Comparison of ENCODE assay signal across 30 cellular contexts in the genomic region with DNA sequence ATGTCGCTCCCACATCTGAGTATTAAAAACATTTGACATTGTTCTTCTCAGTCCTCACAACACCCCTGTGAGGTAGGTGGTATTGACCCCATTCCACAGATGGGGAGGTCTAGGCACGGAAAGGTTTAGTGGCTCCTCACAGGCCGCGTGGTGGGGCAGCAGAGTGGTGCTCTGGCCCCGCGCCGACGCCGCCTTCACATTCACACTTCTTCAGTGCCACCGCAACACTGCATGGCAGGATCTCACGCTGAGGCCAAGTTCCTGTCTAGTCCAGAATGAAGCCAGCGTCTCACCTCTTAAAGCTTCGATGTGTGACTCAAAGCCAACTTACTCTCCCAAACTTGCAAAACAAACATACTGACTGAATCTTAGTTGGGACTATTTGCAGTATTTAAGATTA. TPM values are rescaled to one million over a fixed set of nuclear protein-coding genes. Genes with fewer than 3 reads are reported as not detected.
DNase-seq lines count a peak whose midpoint lies in the region; ATAC-seq, FAIRE-seq and TF ChIP-seq lines count a peak whose summit lies in the region.
"Had no signal": no experiment of that assay in that cellular context is flagged by ENCODE, and none has a peak within 500 bp of the region (broad histone marks: within the 10 kb centered on the region; RNA-seq: fewer than 3 reads in every experiment).

No MANE protein-coding gene starts in this region.

- no peak overlapping the region for H3K18ac ChIP-seq in IMR-90 (ENCODE audit: low read depth, low read length)

- no peak overlapping the region for H2BK120ac ChIP-seq in IMR-90 (ENCODE audit: low read depth, low read length)

- CTCF ChIA-PET in IMR-90 (lab: Yijun Ruan, JAX), result interaction anchor here (0.7 kb wide), 1 partner anchor 15 kb away, joined by 3 read pairs; no protein-coding TSS in a partner anchor
- CTCF ChIA-PET in K562 (lab: Yijun Ruan, JAX; ENCODE audit: low intra/inter-chr PET ratio), result no interaction called here
- CTCF ChIA-PET in HEK293T (lab: Yijun Ruan, JAX), result no interaction called here

- no peak overlapping the region for H2AK5ac ChIP-seq in IMR-90 (ENCODE audit: low read depth, low read length)

- no peak overlapping the region for H3K4ac ChIP-seq in IMR-90 (ENCODE audit: low read depth, low read length)

- no peak overlapping the region for H3K14ac ChIP-seq in IMR-90 (replicated peaks; ENCODE audit: low read depth, low read length)

- TF ChIP-seq RAD21 in IMR-90 (IDR thresholded peaks at IDR 0.05; ENCODE audit: low read length) (no peak), K562 (CRISPR knock-in tag; conservative IDR thresholded peaks at IDR 0.05 in 1 of 2, IDR thresholded peaks at IDR 0.05 in 1 of 2) (no peak)

- no peak overlapping the region for H3K56ac ChIP-seq in IMR-90 (ENCODE audit: extremely low read depth, insufficient read depth, low read length)

- no peaks in the 10 kb centered on the region for H3K4me1 ChIP-seq in IMR-90 (ENCODE audit: control insufficient read depth, insufficient read depth, low read length)
- H3K4me1 ChIP-seq in K562 (replicated peaks in 1 of 2; ENCODE audit: control insufficient read depth in 2 of 2, insufficient read depth in 2 of 2, low read length in 2 of 2), result no peaks in the 10 kb centered on the region; a peak in 1 of 5 replicates
- H3K4me1 ChIP-seq in right atrium auricular region, result peaks cover 0 to 41% of the 10 kb centered on the region in 2 donors
- H3K4me1 ChIP-seq: Peyer's patch had no signal

- no peak for DNase-seq in IMR-90
- no peak for DNase-seq in K562 (ENCODE audit: extremely low read depth in 1 of 4, low spot score in 3 of 4)
- DNase-seq in right atrium auricular region (ENCODE audit: low spot score), result no peak
- DNase-seq in stimulated activated CD4-positive, alpha-beta T cell treated with anti-CD3 and anti-CD28 coated beads, Interleukin-4, amount 100 ng/mL, for 24 hours, result no peak
- no peak for DNase-seq in NCI-H187 (lab: John Stamatoyannopoulos, UW)
- no peak for DNase-seq in HEK293T (ENCODE audit: extremely low spot score)
- DNase-seq: activated CD4-positive, alpha-beta T cell treated with anti-CD3 and anti-CD28 coated beads, Interleukin-2, amount 10 ng/mL, durations not matched to agents 24 days and 14 days; amniotic stem cell; brain microvascular endothelial cell; CD8-positive, alpha-beta memory T cell; DMS153; immature natural killer cell; NCI-H1436; NCI-H2081 treated with DMSO at 0.1 percent for 48 hours; NCI-H2227 treated with DMSO at 0.1 percent for 48 hours; NCI-H526 treated with DMSO at 0.1 percent for 48 hours; nephron progenitor cell; Peyer's patch; stimulated activated naive B cell treated with anti-CD40 and anti-IgM and Interleukin-4, amounts not matched to agents 10 μg/mL and 1 μg/mL and 100 μg/mL, for 72 hours; substantia nigra; SW 1271; trophoblast cell had no signal

- ATAC-seq in IMR-90 (ENCODE audit: low read depth), result no peak
- no peak for ATAC-seq in K562
- ATAC-seq: stimulated activated naive B cell treated with anti-CD40 and anti-IgM and Interleukin-4, amounts not matched to agents 10 μg/mL and 1 μg/mL and 100 μg/mL, for 72 hours had no signal

- WGBS in IMR-90 (ENCODE audit: extremely low coverage in 2 of 2, insufficient read length in 1 of 2), 2 experiments, result 100% methylated on average over 8 of the region's 13 CpGs; no CpG with 5 or more reads in 1 of the 2 experiments
- 96% methylated on average over 13 of the region's 13 CpGs for WGBS in K562 (ENCODE audit: insufficient coverage, low coverage, missing lambda C conversion rate)

- no peaks in the 10 kb centered on the region; the same call in 1 of the 2 replicates for H3K9me1 ChIP-seq in IMR-90 (ENCODE audit: insufficient read depth, low read length)
- no peaks in the 10 kb centered on the region for H3K9me1 ChIP-seq in K562 (ENCODE audit: control insufficient read depth, insufficient read depth, low read length)

- no peak overlapping the region for H3K27ac ChIP-seq in IMR-90 (ENCODE audit: insufficient read depth, low read length)
- H3K27ac ChIP-seq in K562 (ENCODE audit: extremely low read depth, low read depth, low read length), result no peak overlapping the region
- H3K27ac ChIP-seq in right atrium auricular region, result peak overlapping the region; percentile 70 to 80
- H3K27ac ChIP-seq: brain microvascular endothelial cell, HL-60, Peyer's patch had no signal

- H3K36me3 ChIP-seq in IMR-90 (ENCODE audit: control insufficient read depth, insufficient read depth, low read length) (peaks cover 37% of the 10 kb centered on the region), K562 (ENCODE audit: control insufficient read depth, insufficient read depth, low read length) (peaks cover 76% of the 10 kb centered on the region; the same call in 2 of the 3 replicates), right atrium auricular region (peaks cover 54% of the 10 kb centered on the region)

- H2BK20ac ChIP-seq in IMR-90 (ENCODE audit: low read depth, low read length), result no peak overlapping the region

- H2AK9ac ChIP-seq in IMR-90 (replicated peaks; ENCODE audit: low read depth, low read length, poor library complexity), result no peak overlapping the region

- no peak overlapping the region for H4K91ac ChIP-seq in IMR-90 (ENCODE audit: insufficient read depth, low read depth, low read length)

- in situ Hi-C loops in IMR-90 (cut with MboI; ENCODE audit: low sequenced_read_pairs), result no loop called here
- in situ Hi-C loops in K562 (cut with MboI), result no loop called here

- no peak overlapping the region for H3K4me2 ChIP-seq in IMR-90 (ENCODE audit: low read depth, low read length)
- no peak overlapping the region for H3K4me2 ChIP-seq in K562 (ENCODE audit: insufficient read depth, low read length)

- H2AFZ ChIP-seq in IMR-90 (replicated peaks; ENCODE audit: low read length, poor library complexity) (no peak overlapping the region), K562 (ENCODE audit: low read depth, low read length) (no peak overlapping the region)

- no peaks in the 10 kb centered on the region for H3K9me3 ChIP-seq in IMR-90 (ENCODE audit: control insufficient read depth, insufficient read depth, low read length)
- H3K9me3 ChIP-seq in K562 (replicated peaks; ENCODE audit: control insufficient read depth, insufficient read depth, low read depth, low read length), result no peaks in the 10 kb centered on the region
- no peaks in the 10 kb centered on the region for H3K9me3 ChIP-seq in right atrium auricular region
- H3K9me3 ChIP-seq: Peyer's patch had no signal

- no peak overlapping the region for H3K23ac ChIP-seq in IMR-90 (ENCODE audit: low read depth, low read length)

- no peak overlapping the region for H2BK5ac ChIP-seq in IMR-90 (ENCODE audit: low read depth, low read length, poor library complexity, severe bottlenecking)

- intact Hi-C loops in IMR-90 (cut with micrococcal nuclease) (no loop called here), K562 (cut with micrococcal nuclease) (no loop called here)

- TF ChIP-seq POLR2A in IMR-90 (IDR thresholded peaks at IDR 0.05; ENCODE audit: low read depth, low read length), result no peak
- no peak for TF ChIP-seq POLR2A in K562 (conservative IDR thresholded peaks at IDR 0.05)

- H3K4me3 ChIP-seq in IMR-90 (ENCODE audit: insufficient read depth, low read depth, low read length) (no peak overlapping the region), K562 (no peak overlapping the region), right atrium auricular region (no peak overlapping the region)
- H3K4me3 ChIP-seq: Peyer's patch had no signal

- H3K9ac ChIP-seq in IMR-90 (ENCODE audit: low read depth, low read length), result no peak overlapping the region
- H3K9ac ChIP-seq in K562 (ENCODE audit: insufficient read depth in 1 of 2, low read depth in 2 of 2, low read length in 2 of 2), result no peak overlapping the region

- dilution Hi-C loops in IMR-90 (cut with HindIII; ENCODE audit: low sequenced_read_pairs, unreplicated experiment), result no loop called here

- H3K27me3 ChIP-seq in IMR-90 (ENCODE audit: control insufficient read depth, insufficient read depth, low read length) (no peaks in the 10 kb centered on the region), K562 (ENCODE audit: control insufficient read depth in 2 of 2, insufficient read depth in 2 of 2, low read length in 2 of 2) (no peaks in the 10 kb centered on the region), right atrium auricular region (no peaks in the 10 kb centered on the region)
- H3K27me3 ChIP-seq: brain microvascular endothelial cell, Peyer's patch had no signal

- TSS peak; percentile 56 for BruUV-seq in IMR-90 (replicated peaks; lab: Mats Ljungman, UMichigan)
- BruUV-seq in K562 (replicated peaks; lab: Mats Ljungman, UMichigan), result TSS peak; percentile 48

- no peak overlapping the region for H4K8ac ChIP-seq in IMR-90 (ENCODE audit: low read depth in 2 of 2, low read length in 2 of 2)

- no peak for TF ChIP-seq CTCF in IMR-90 (conservative IDR thresholded peaks at IDR 0.05; ENCODE audit: low read depth, low read length)
- no peak for TF ChIP-seq CTCF in K562 (IDR thresholded peaks at IDR 0.05 in 2 of 3, conservative IDR thresholded peaks at IDR 0.05 in 1 of 3; ENCODE audit: insufficient read depth in 2 of 3, low read depth in 1 of 3, low read length in 3 of 3)
- no peak for TF ChIP-seq CTCF in right atrium auricular region (IDR thresholded peaks at IDR 0.05)

- TF ChIP-seq EP300 in K562 (IDR thresholded peaks at IDR 0.05; ENCODE audit: low read length), result no peak

- POLR2A ChIA-PET in IMR-90 (lab: Charles Lee; ENCODE audit: unreplicated experiment), result no interaction called here
- POLR2A ChIA-PET in K562 (lab: Yijun Ruan, JAX), result interaction anchor here (0.6 to 1.9 kb wide), 8 partner anchors 8 to 594 kb away, joined by 3 to 14 read pairs (median 3); partner anchors contain the start of genes ICMT and RNF207
- POLR2A ChIA-PET in HEK293T (lab: Yijun Ruan, JAX), result interaction anchor here (0.9 to 1.3 kb wide), 4 partner anchors 11 to 19 kb away, joined by 3 to 5 read pairs (median 3); partner anchors contain the start of gene RNF207

- no peak overlapping the region for H2BK15ac ChIP-seq in IMR-90 (ENCODE audit: low read depth, low read length)

- H4K20me1 ChIP-seq in IMR-90 (ENCODE audit: insufficient read depth, low read length), result no peaks in the 10 kb centered on the region; the same call in 1 of the 2 replicates
- H4K20me1 ChIP-seq in K562 (replicated peaks; ENCODE audit: control insufficient read depth, insufficient read depth, low read length), result 0 out of 2 replicates have a peak, but pooled peaks cover 7% of the 10 kb centered on the region

- peaks cover 0 to 8% of the 10 kb centered on the region in 2 experiments; a peak in 3 of 4 replicates for H3K79me1 ChIP-seq in IMR-90 (ENCODE audit: low read depth in 1 of 2, low read length in 2 of 2)

- H4K5ac ChIP-seq in IMR-90 (ENCODE audit: low read depth, low read length), result no peak overlapping the region

- H3K79me2 ChIP-seq in K562 (ENCODE audit: control insufficient read depth, insufficient read depth, low read length), result no peaks in the 10 kb centered on the region; the same call in 2 of the 3 replicates

- FAIRE-seq in K562 (lab: Jason Lieb, UNC), result no peak
- FAIRE-seq: GM12891, H54 had no signal

RNA-seq across cellular contexts. Expression of gene ICMT, which starts 12.1 kb away (rescaled TPM):
- total RNA-seq in IMR-90 (2012; rRNA removed) (53.9 and 61.7 TPM in 2 replicates), K562 (2014; rRNA removed) (58.3 and 62.9 TPM in 2 replicates), K562 (2014; rRNA removed; fragmentation: Illumina TruSeq; extraction: Trizol) (56.6 and 58.2 TPM in 2 replicates), K562 (2015; rRNA removed; fragmentation: Illumina TruSeq; extraction: Trizol) (63.3 and 67.4 TPM in 2 replicates), K562 (2021) (63.7 and 74.3 TPM in 2 replicates), right atrium auricular region (10 to 100 TPM; 71.4 to 74.4 TPM)
- polyA plus RNA-seq in IMR-90 (2012; rRNA removed) (36.4 and 37.2 TPM in 2 replicates), K562 (2011; rRNA removed) (36.2 and 49.5 TPM in 2 replicates), K562 (2014; fragmentation: Illumina TruSeq; extraction: Trizol) (48.5 and 57.1 TPM in 2 replicates), K562 (2014; fragmentation: Nextera tagmentation; extraction: Ambion mirVana) (1 to 10 TPM; 4.3 to 6.3 TPM), K562 (2014; rRNA removed) (41.5 and 50.0 TPM in 2 replicates)
- 23.0 and 23.1 TPM in 2 replicates for polyA plus RNA-seq in IMR-90 (2012; cell fraction: cytosol; rRNA removed)
- polyA plus RNA-seq in IMR-90 (2012; cell fraction: nucleus; rRNA removed; ENCODE audit: low replicate concordance), result 8.0 and 15.4 TPM in 2 replicates
- total RNA-seq in K562 (2011; cell fraction: chromatin; rRNA removed; ENCODE audit: low replicate concordance), result 34.2 and 46.4 TPM in 2 replicates
- total RNA-seq in K562 (2011; cell fraction: nucleolus; rRNA removed), result 48.3 and 55.9 TPM in 2 replicates
- total RNA-seq in K562 (2011; cell fraction: nucleoplasm; rRNA removed), result 56.2 and 77.6 TPM in 2 replicates
- polyA plus RNA-seq in K562 (2011; cell fraction: cytosol; rRNA removed), result 46.0 and 48.8 TPM in 2 replicates
- polyA plus RNA-seq in K562 (2011; cell fraction: nucleus; rRNA removed), result 20.4 and 21.7 TPM in 2 replicates
- polyA plus RNA-seq in K562 (2012), result 43.1 and 44.0 TPM in 2 replicates
- polyA minus RNA-seq in K562 (2011; rRNA and poly(A)+ RNA removed), result 59.8 and 70.6 TPM in 2 replicates
- polyA minus RNA-seq in K562 (2011; cell fraction: cytosol; rRNA and poly(A)+ RNA removed), result 38.5 and 45.1 TPM in 2 replicates
- 12.3 and 16.6 TPM in 2 replicates for polyA minus RNA-seq in K562 (2011; cell fraction: nucleus; rRNA and poly(A)+ RNA removed)

RNA-seq across cellular contexts. Expression of gene RNF207, which starts 17.7 kb away (rescaled TPM):
- total RNA-seq in IMR-90 (2012; rRNA removed), result 2.7 and 3.9 TPM in 2 replicates
- polyA plus RNA-seq in IMR-90 (2012; rRNA removed), result 17.2 and 42.9 TPM in 2 replicates
- polyA plus RNA-seq in IMR-90 (2012; cell fraction: cytosol; rRNA removed), result 4.7 and 5.1 TPM in 2 replicates
- 181 and 244 TPM in 2 replicates for polyA plus RNA-seq in IMR-90 (2012; cell fraction: nucleus; rRNA removed; ENCODE audit: low replicate concordance)
- 82.0 and 222 TPM in 2 replicates for total RNA-seq in K562 (2011; cell fraction: chromatin; rRNA removed; ENCODE audit: low replicate concordance)
- 147 and 149 TPM in 2 replicates for total RNA-seq in K562 (2011; cell fraction: nucleolus; rRNA removed)
- 90.3 and 94.3 TPM in 2 replicates for total RNA-seq in K562 (2011; cell fraction: nucleoplasm; rRNA removed)
- 16.8 and 17.8 TPM in 2 replicates for total RNA-seq in K562 (2014; rRNA removed)
- 5.3 and 7.0 TPM in 2 replicates for total RNA-seq in K562 (2014; rRNA removed; fragmentation: Illumina TruSeq; extraction: Trizol)
- total RNA-seq in K562 (2015; rRNA removed; fragmentation: Illumina TruSeq; extraction: Trizol), result 10.9 and 12.9 TPM in 2 replicates
- 21.7 and 26.6 TPM in 2 replicates for total RNA-seq in K562 (2021)
- polyA plus RNA-seq in K562 (2011; rRNA removed), result 10.8 and 17.6 TPM in 2 replicates
- polyA plus RNA-seq in K562 (2011; cell fraction: cytosol; rRNA removed), result 7.7 and 14.1 TPM in 2 replicates
- polyA plus RNA-seq in K562 (2011; cell fraction: nucleus; rRNA removed), result 96.4 and 160 TPM in 2 replicates
- polyA plus RNA-seq in K562 (2012), result 12.5 and 17.6 TPM in 2 replicates
- polyA plus RNA-seq in K562 (2014; fragmentation: Illumina TruSeq; extraction: Trizol), result 13.4 and 14.7 TPM in 2 replicates
- 1 to 10 TPM; 2.7 to 4.3 TPM for polyA plus RNA-seq in K562 (2014; fragmentation: Nextera tagmentation; extraction: Ambion mirVana)
- polyA plus RNA-seq in K562 (2014; rRNA removed), result 30.6 and 37.1 TPM in 2 replicates
- polyA minus RNA-seq in K562 (2011; rRNA and poly(A)+ RNA removed), result 4.7 and 5.8 TPM in 2 replicates
- polyA minus RNA-seq in K562 (2011; cell fraction: cytosol; rRNA and poly(A)+ RNA removed), result 9.4 and 12.2 TPM in 2 replicates
- 44.0 and 47.4 TPM in 2 replicates for polyA minus RNA-seq in K562 (2011; cell fraction: nucleus; rRNA and poly(A)+ RNA removed)
- total RNA-seq in right atrium auricular region, result 10 to 100 TPM; 28.9 to 53.0 TPM

RNA-seq across cellular contexts. Expression of gene HES3, which starts 20.4 kb away (rescaled TPM):
- total RNA-seq in IMR-90 (2012; rRNA removed) (not detected in 2 replicates), K562 (2014; rRNA removed) (not detected in 2 replicates), K562 (2014; rRNA removed; fragmentation: Illumina TruSeq; extraction: Trizol) (not detected in 2 replicates), K562 (2015; rRNA removed; fragmentation: Illumina TruSeq; extraction: Trizol) (not detected in 2 replicates), K562 (2021) (0.27 TPM in 1 of 2 replicates, not detected in the other), right atrium auricular region (not detected)
- polyA plus RNA-seq in IMR-90 (2012; rRNA removed) (not detected in 2 replicates), K562 (2011; rRNA removed) (not detected in 2 replicates), K562 (2014; fragmentation: Illumina TruSeq; extraction: Trizol) (not detected in 2 replicates), K562 (2014; fragmentation: Nextera tagmentation; extraction: Ambion mirVana) (not detected), K562 (2014; rRNA removed) (not detected in 2 replicates)
- not detected in 2 replicates for polyA plus RNA-seq in IMR-90 (2012; cell fraction: cytosol; rRNA removed)
- not detected in 2 replicates for polyA plus RNA-seq in IMR-90 (2012; cell fraction: nucleus; rRNA removed; ENCODE audit: low replicate concordance)
- total RNA-seq in K562 (2011; cell fraction: chromatin; rRNA removed; ENCODE audit: low replicate concordance), result not detected in 2 replicates
- total RNA-seq in K562 (2011; cell fraction: nucleolus; rRNA removed), result not detected in 2 replicates
- not detected in 2 replicates for total RNA-seq in K562 (2011; cell fraction: nucleoplasm; rRNA removed)
- polyA plus RNA-seq in K562 (2011; cell fraction: cytosol; rRNA removed), result not detected in 2 replicates
- polyA plus RNA-seq in K562 (2011; cell fraction: nucleus; rRNA removed), result not detected in 2 replicates
- polyA plus RNA-seq in K562 (2012), result not detected in 2 replicates
- polyA minus RNA-seq in K562 (2011; rRNA and poly(A)+ RNA removed), result not detected in 2 replicates
- polyA minus RNA-seq in K562 (2011; cell fraction: cytosol; rRNA and poly(A)+ RNA removed), result not detected in 2 replicates
- polyA minus RNA-seq in K562 (2011; cell fraction: nucleus; rRNA and poly(A)+ RNA removed), result not detected in 2 replicates
- total RNA-seq: activated CD4-positive, alpha-beta T cell treated with anti-CD3 and anti-CD28 coated beads, Interleukin-2, amount 10 ng/mL, durations not matched to agents 24 days and 14 days; activated CD8-positive, alpha-beta memory T cell treated with anti-CD3 and anti-CD28 coated beads for 36 hours; CD8-positive, alpha-beta memory T cell; osteocyte; Peyer's patch; skeletal muscle tissue had no signal
- polyA plus RNA-seq: AG04450; BJ; CD8-positive, alpha-beta memory T cell; immature natural killer cell had no signal

RNA-seq across cellular contexts. Expression of gene RPL22, which starts 24.2 kb away (rescaled TPM):
- total RNA-seq in IMR-90 (2012; rRNA removed) (26.2 and 71.9 TPM in 2 replicates), K562 (2014; rRNA removed) (344 and 467 TPM in 2 replicates), K562 (2014; rRNA removed; fragmentation: Illumina TruSeq; extraction: Trizol) (1,165 and 1,306 TPM in 2 replicates), K562 (2015; rRNA removed; fragmentation: Illumina TruSeq; extraction: Trizol) (548 and 579 TPM in 2 replicates), K562 (2021) (578 and 629 TPM in 2 replicates), right atrium auricular region (100 to 1,000 TPM in 1 of 2 donors, 10 to 100 TPM in 1; 75.4 to 115 TPM)
- polyA plus RNA-seq in IMR-90 (2012; rRNA removed) (131 and 154 TPM in 2 replicates), K562 (2011; rRNA removed) (446 and 607 TPM in 2 replicates), K562 (2014; fragmentation: Illumina TruSeq; extraction: Trizol) (658 and 673 TPM in 2 replicates), K562 (2014; fragmentation: Nextera tagmentation; extraction: Ambion mirVana) (100 to 1,000 TPM; 581 to 618 TPM), K562 (2014; rRNA removed) (542 and 593 TPM in 2 replicates)
- 17.4 and 27.5 TPM in 2 replicates for polyA plus RNA-seq in IMR-90 (2012; cell fraction: cytosol; rRNA removed)
- 9.8 and 38.0 TPM in 2 replicates for polyA plus RNA-seq in IMR-90 (2012; cell fraction: nucleus; rRNA removed; ENCODE audit: low replicate concordance)
- total RNA-seq in K562 (2011; cell fraction: chromatin; rRNA removed; ENCODE audit: low replicate concordance), result 123 and 176 TPM in 2 replicates
- 90.0 and 92.7 TPM in 2 replicates for total RNA-seq in K562 (2011; cell fraction: nucleolus; rRNA removed)
- total RNA-seq in K562 (2011; cell fraction: nucleoplasm; rRNA removed), result 151 and 187 TPM in 2 replicates
- 48.5 and 166 TPM in 2 replicates for polyA plus RNA-seq in K562 (2011; cell fraction: cytosol; rRNA removed)
- 62.0 and 114 TPM in 2 replicates for polyA plus RNA-seq in K562 (2011; cell fraction: nucleus; rRNA removed)
- polyA plus RNA-seq in K562 (2012), result 1,489 and 2,642 TPM in 2 replicates
- polyA minus RNA-seq in K562 (2011; rRNA and poly(A)+ RNA removed), result 169 and 228 TPM in 2 replicates
- polyA minus RNA-seq in K562 (2011; cell fraction: cytosol; rRNA and poly(A)+ RNA removed), result 72.4 and 86.6 TPM in 2 replicates
- 44.0 and 81.2 TPM in 2 replicates for polyA minus RNA-seq in K562 (2011; cell fraction: nucleus; rRNA and poly(A)+ RNA removed)

RNA-seq across cellular contexts. Expression of gene GPR153, which starts 37.3 kb away (rescaled TPM):
- total RNA-seq in IMR-90 (2012; rRNA removed), result 1.7 and 1.8 TPM in 2 replicates
- polyA plus RNA-seq in IMR-90 (2012; rRNA removed), result 5.2 and 6.5 TPM in 2 replicates
- 4.8 and 9.2 TPM in 2 replicates for polyA plus RNA-seq in IMR-90 (2012; cell fraction: cytosol; rRNA removed)
- polyA plus RNA-seq in IMR-90 (2012; cell fraction: nucleus; rRNA removed; ENCODE audit: low replicate concordance), result 11.6 and 25.5 TPM in 2 replicates
- 0.90 and 4.5 TPM in 2 replicates for total RNA-seq in K562 (2011; cell fraction: chromatin; rRNA removed; ENCODE audit: low replicate concordance)
- 2.9 and 4.0 TPM in 2 replicates for total RNA-seq in K562 (2011; cell fraction: nucleolus; rRNA removed)
- total RNA-seq in K562 (2011; cell fraction: nucleoplasm; rRNA removed), result 1.5 and 1.6 TPM in 2 replicates
- total RNA-seq in K562 (2014; rRNA removed), result 0.41 and 1.0 TPM in 2 replicates
- total RNA-seq in K562 (2014; rRNA removed; fragmentation: Illumina TruSeq; extraction: Trizol), result 0.25 and 0.26 TPM in 2 replicates
- 0.49 and 0.51 TPM in 2 replicates for total RNA-seq in K562 (2015; rRNA removed; fragmentation: Illumina TruSeq; extraction: Trizol)
- 1.3 and 1.5 TPM in 2 replicates for total RNA-seq in K562 (2021)
- 0.54 and 0.65 TPM in 2 replicates for polyA plus RNA-seq in K562 (2011; rRNA removed)
- polyA plus RNA-seq in K562 (2011; cell fraction: cytosol; rRNA removed), result 0.63 and 2.3 TPM in 2 replicates
- polyA plus RNA-seq in K562 (2011; cell fraction: nucleus; rRNA removed), result 1.1 and 3.9 TPM in 2 replicates
- 0.79 and 0.86 TPM in 2 replicates for polyA plus RNA-seq in K562 (2012)
- 0.54 and 0.71 TPM in 2 replicates for polyA plus RNA-seq in K562 (2014; fragmentation: Illumina TruSeq; extraction: Trizol)
- under 1 TPM; 0.01 to 0.03 TPM for polyA plus RNA-seq in K562 (2014; fragmentation: Nextera tagmentation; extraction: Ambion mirVana)
- polyA plus RNA-seq in K562 (2014; rRNA removed), result 0.85 and 0.90 TPM in 2 replicates
- 0.30 and 0.81 TPM in 2 replicates for polyA minus RNA-seq in K562 (2011; rRNA and poly(A)+ RNA removed)
- 0.86 and 1.2 TPM in 2 replicates for polyA minus RNA-seq in K562 (2011; cell fraction: cytosol; rRNA and poly(A)+ RNA removed)
- polyA minus RNA-seq in K562 (2011; cell fraction: nucleus; rRNA and poly(A)+ RNA removed), result 0.89 and 1.2 TPM in 2 replicates
- total RNA-seq in right atrium auricular region, result 10 to 100 TPM in 1 of 2 donors, 1 to 10 TPM in 1; 7.6 to 17.4 TPM

Comparison
In these comparisons a context has a peak if more than half of its experiments do, and no peak if none do; other contexts are left out.
1. H3K27ac ChIP-seq: peak in right atrium auricular region (2 of 2); none in IMR-90 (single experiment) and K562 (single experiment).